30 cellular contexts compared by ENCODE assay signal in the genomic region with DNA sequence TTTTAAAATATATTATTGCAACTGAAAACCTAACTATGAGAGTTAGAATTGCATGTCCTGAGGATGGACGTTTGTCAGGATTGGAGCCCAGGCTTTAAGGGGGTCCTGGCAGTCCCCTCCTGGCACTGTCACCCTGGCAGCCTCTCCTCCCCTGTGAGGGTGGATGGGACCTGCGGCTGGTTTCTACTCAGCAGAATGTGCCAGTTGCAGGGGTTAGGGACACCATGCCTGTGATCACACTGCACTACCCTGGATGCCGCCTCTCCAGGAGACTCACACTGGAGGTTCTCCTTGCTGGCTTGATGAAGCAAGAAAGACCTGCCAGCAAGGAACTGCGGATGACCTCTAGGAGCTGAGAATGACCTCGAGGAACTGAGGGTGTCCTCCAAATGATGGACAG.
"Had no signal": no experiment of that assay in that cellular context is flagged by ENCODE, and none has a peak within 500 bp of the region (broad histone marks: within the 10 kb centered on the region; RNA-seq: fewer than 3 reads in every experiment).

No MANE protein-coding gene starts in this region.

- H3K9me3 ChIP-seq: ascending aorta had no signal

- H3K4me1 ChIP-seq: ascending aorta had no signal

- H3K27me3 ChIP-seq: ascending aorta, cardiac muscle cell had no signal

- ATAC-seq: activated CD4-positive, CD25-positive, alpha-beta regulatory T cell treated with anti-CD3 and anti-CD28 coated beads, Interleukin-2, amount 50 U/mL, for 24 hours; activated CD8-positive, alpha-beta memory T cell treated with anti-CD3 and anti-CD28 coated beads, Interleukin-2, amount 10 ng/mL, durations not matched to agents 7 days and 5 days; activated CD8-positive, alpha-beta T cell treated with anti-CD3 and anti-CD28 coated beads, Interleukin-2, amount 10 ng/mL, durations not matched to agents 7 days and 5 days; activated naive CD8-positive, alpha-beta T cell treated with anti-CD3 and anti-CD28 coated beads, Interleukin-2, amount 50 U/mL, for 24 hours had no signal

- H3K27ac ChIP-seq: ascending aorta, cardiac muscle cell, WERI-Rb-1 had no signal

- H3K4me3 ChIP-seq: ascending aorta, cardiac muscle cell had no signal

- H3K36me3 ChIP-seq: ascending aorta, cardiac muscle cell, WERI-Rb-1 had no signal

- DNase-seq: activated CD4-positive, alpha-beta memory T cell treated with anti-CD3 and anti-CD28 coated beads, Interleukin-2, amount 10 ng/mL, durations not matched to agents 7 days and 5 days; activated CD4-positive, alpha-beta T cell treated with anti-CD3 and anti-CD28 coated beads for 1 hour; activated CD4-positive, alpha-beta T cell treated with anti-CD3 and anti-CD28 coated beads for 36 hours; activated CD4-positive, alpha-beta T cell treated with anti-CD3 and anti-CD28 coated beads for 48 hours; activated CD4-positive, alpha-beta T cell treated with anti-CD3 and anti-CD28 coated beads, Interleukin-2, amount 10 ng/mL, durations not matched to agents 7 days and 5 days; activated CD4-positive, alpha-beta T cell treated with anti-CD3 and anti-CD28 coated beads, Interleukin-2, amount 50 U/mL, for 48 hours; activated CD4-positive, CD25-positive, alpha-beta regulatory T cell; activated CD8-positive, alpha-beta memory T cell treated with anti-CD3 and anti-CD28 coated beads for 24 hours; activated CD8-positive, alpha-beta memory T cell treated with anti-CD3 and anti-CD28 coated beads, Interleukin-2, amount 10 ng/mL, durations not matched to agents 7 days and 5 days; activated CD8-positive, alpha-beta memory T cell treated with anti-CD3 and anti-CD28 coated beads, Interleukin-2, amount 50 U/mL, for 48 hours; activated effector memory CD4-positive, alpha-beta T cell treated with Interleukin-2 at 50 U/mL for 16 hours; activated gamma-delta T cell; activated naive CD4-positive, alpha-beta T cell treated with anti-CD3 and anti-CD28 coated beads, Interleukin-2, amount 10 ng/mL, durations not matched to agents 7 days and 5 days; activated naive CD4-positive, alpha-beta T cell treated with Interleukin-2 at 50 U/mL for 16 hours; activated naive CD8-positive, alpha-beta T cell treated with anti-CD3 and anti-CD28 coated beads, Interleukin-2, amount 10 ng/mL, durations not matched to agents 7 days and 5 days; activated naive CD8-positive, alpha-beta T cell treated with anti-CD3 and anti-CD28 coated beads, Interleukin-2, amount 50 U/mL, for 24 hours; activated T-cell treated with anti-CD3 and anti-CD28 coated beads, Interleukin-2, amount 50 U/mL, for 24 hours; activated T-cell treated with anti-CD3 and anti-CD28 coated beads, Interleukin-2, amount 50 U/mL, for 48 hours; amygdala; anterior cingulate cortex; caudate nucleus; cerebellar nuclear complex; T-helper 1 cell; T-helper 2 cell; T-helper 9 cell; WERI-Rb-1 had no signal
